Comparison of ENCODE assay signal across 8 cellular contexts in the genomic region with DNA sequence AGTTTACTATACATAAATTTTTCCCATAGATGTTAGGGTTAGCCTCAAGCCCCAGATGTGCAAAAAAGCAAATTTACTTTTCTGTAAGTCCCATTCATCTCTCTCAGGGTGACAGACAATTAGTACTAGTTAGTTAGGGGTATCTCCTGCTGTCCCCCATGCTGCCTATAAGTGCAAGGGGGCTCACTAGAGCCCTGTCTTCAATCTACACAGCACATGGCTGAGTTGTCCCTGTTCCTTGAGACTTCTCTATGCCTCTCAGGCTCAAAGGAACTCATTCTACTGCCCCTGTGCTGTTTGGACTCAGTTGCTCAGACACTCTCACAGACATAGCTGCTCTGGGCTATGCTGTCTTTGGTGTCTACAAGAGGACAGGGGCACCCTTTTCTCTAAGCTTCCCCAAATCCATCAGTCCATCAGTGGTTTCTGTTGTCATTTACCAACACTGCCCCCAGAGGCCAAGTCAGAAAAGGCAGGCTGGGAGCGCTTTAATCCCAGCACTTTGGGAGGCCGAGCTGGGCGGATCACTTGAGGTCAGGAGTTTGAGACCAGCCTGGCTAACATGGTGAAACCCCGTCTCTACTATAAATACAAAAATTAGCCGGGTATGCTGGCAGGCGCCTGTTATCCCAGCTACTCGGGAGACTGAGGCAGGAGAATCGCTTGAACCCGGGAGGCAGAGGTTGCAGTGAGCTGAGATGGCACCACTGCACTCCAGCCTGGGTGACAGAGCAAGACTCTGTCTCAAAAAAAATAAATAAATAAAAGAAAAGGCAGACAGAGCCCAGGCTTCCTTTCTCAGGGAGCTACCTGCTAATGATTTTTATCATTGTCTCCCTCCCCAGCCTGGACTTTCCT. TPM values are rescaled to one million over a fixed set of nuclear protein-coding genes. Genes with fewer than 3 reads are reported as not detected.
A peak's percentile ranks its signal among the peaks of the same experiment; 100 is the strongest.
DNase-seq lines count a peak whose midpoint lies in the region; ATAC-seq and TF ChIP-seq lines count a peak whose summit lies in the region.

No MANE protein-coding gene starts in this region.

- ATAC-seq in HG02885 (IDR thresholded peaks at IDR 0.05; ENCODE audit: poor library complexity, unreplicated experiment) (peak; percentile 71), HG03520 (IDR thresholded peaks at IDR 0.05; ENCODE audit: unreplicated experiment) (no peak), HG02798 (IDR thresholded peaks at IDR 0.05; ENCODE audit: poor library complexity, unreplicated experiment) (no peak)

- no peak for TF ChIP-seq POLR2A in adrenal gland (IDR thresholded peaks at IDR 0.05)

- 54 to 65% (median 63%) methylated on average over 8 to 9 of the region's 9 CpGs for WGBS in adrenal gland, 4 donors

- DNase-seq in SJSA1 (ENCODE audit: low read depth in 1 of 2, low spot score in 2 of 2) = peak; percentile 18 to 55
- DNase-seq in adrenal gland = peak; percentile 17 to 69 (median 33)
- DNase-seq in kidney epithelial cell (ENCODE audit: low read depth) = no peak
- DNase-seq in stimulated activated CD8-positive, alpha-beta memory T cell treated with anti-CD3 and anti-CD28 coated beads, Interleukin-15, amount 100 ng/mL, for 24 hours (ENCODE audit: low read depth) = peak; percentile 7

- H3K36me3 ChIP-seq in SJSA1 (no peaks in the 10 kb centered on the region), adrenal gland (replicated peaks in 1 of 2) (no peaks in the 10 kb centered on the region), kidney epithelial cell (ENCODE audit: control insufficient read depth, insufficient read depth, low read length) (no peaks in the 10 kb centered on the region)

- no peak overlapping the region for H3K27ac ChIP-seq in SJSA1
- H3K27ac ChIP-seq in adrenal gland = no peak overlapping the region

- intact Hi-C loops in adrenal gland (cut with DNase I) = no loop called here

- no peaks in the 10 kb centered on the region for H3K4me1 ChIP-seq in SJSA1 (replicated peaks)
- H3K4me1 ChIP-seq in adrenal gland (replicated peaks in 1 of 2) = no peaks in the 10 kb centered on the region

- TF ChIP-seq CTCF in GM12872 (IDR thresholded peaks at IDR 0.05; ENCODE audit: insufficient read depth, low read depth, low read length) (peak; percentile 72), adrenal gland (IDR thresholded peaks at IDR 0.05) (peak in 5 of 6 experiments; percentile 19 to 62 (median 50)), kidney epithelial cell (IDR thresholded peaks at IDR 0.05; ENCODE audit: insufficient read depth, low read length, poor library complexity, severe bottlenecking) (peak; percentile 63)

- H3K9me3 ChIP-seq in SJSA1 (replicated peaks) = no peaks in the 10 kb centered on the region
- H3K9me3 ChIP-seq in adrenal gland (replicated peaks in 1 of 3) = no peaks in the 10 kb centered on the region

- H3K4me3 ChIP-seq in SJSA1 = no peak overlapping the region
- no peak overlapping the region for H3K4me3 ChIP-seq in adrenal gland
- H3K4me3 ChIP-seq in kidney epithelial cell (ENCODE audit: low read depth, low read length) = no peak overlapping the region

- H3K27me3 ChIP-seq in SJSA1 (replicated peaks) (no peaks in the 10 kb centered on the region), adrenal gland (no peaks in the 10 kb centered on the region), kidney epithelial cell (ENCODE audit: control insufficient read depth, insufficient read depth, low read length) (no peaks in the 10 kb centered on the region)

RNA-seq across cellular contexts. Expression of a gene that starts 31.4 kb away (rescaled TPM):
- total RNA-seq in SJSA1 (2014; rRNA removed; shearing (Covaris generic)) = 2.8 and 3.4 TPM in 2 replicates
- total RNA-seq in adrenal gland = 1 to 10 TPM; 2.1 to 3.4 (median 3.0) TPM
- polyA plus RNA-seq in adrenal gland = 1 to 10 TPM in 2 of 3 donors, under 1 TPM in 1; 0.40 to 1.8 (median 1.4) TPM
- 7.9 and 9.4 TPM in 2 replicates for total RNA-seq in kidney epithelial cell
